ENCODE assay signal across 10 cellular contexts in the genomic region with DNA sequence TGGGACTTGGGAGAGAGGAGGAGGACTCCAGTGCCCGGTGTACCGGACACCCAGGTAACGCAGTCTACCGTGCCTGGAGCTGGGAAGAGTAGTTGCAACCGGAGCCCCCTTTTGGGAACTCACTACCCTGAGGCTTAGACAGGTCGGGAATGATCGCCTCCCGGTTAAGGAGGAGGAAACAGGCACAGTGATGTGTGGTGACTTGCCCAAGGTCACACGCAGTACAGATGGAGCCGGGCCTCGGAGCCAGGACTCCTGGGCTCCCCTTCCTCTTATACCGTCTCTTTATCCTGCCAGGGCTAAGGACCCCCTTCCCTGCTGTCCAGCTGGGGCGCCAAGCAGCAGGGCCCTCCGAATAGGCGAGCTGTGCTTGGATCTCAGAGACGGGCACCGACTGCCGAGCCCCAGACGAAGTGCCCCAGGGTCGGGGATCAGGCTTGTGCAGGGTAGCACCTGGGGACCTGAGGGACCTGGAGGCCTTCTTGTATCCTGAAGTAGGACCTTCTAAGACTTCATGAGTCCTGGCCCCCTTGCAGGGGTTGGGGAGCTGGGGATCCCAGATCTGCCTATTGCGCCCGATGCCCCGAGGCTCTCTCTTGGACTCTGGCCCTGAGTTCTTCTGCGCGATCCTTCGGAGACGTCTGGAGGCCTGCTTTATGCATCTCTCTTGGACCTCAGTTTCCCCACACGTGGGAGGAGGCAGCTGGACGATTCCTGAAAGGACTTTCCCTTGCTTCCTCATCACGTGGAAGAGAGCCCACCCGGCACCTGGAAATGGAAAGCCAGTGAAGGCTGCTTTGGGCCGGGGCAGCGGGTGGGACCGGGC. TPM values are rescaled to one million over a fixed set of nuclear protein-coding genes. Genes with fewer than 3 reads are reported as not detected.
DNase-seq lines count a peak whose midpoint lies in the region; ATAC-seq and TF ChIP-seq lines count a peak whose summit lies in the region.
"Had no signal": no experiment of that assay in that cellular context is flagged by ENCODE, and none has a peak within 500 bp of the region (broad histone marks: within the 10 kb centered on the region; RNA-seq: fewer than 3 reads in every experiment).

No MANE protein-coding gene starts in this region.

- peak overlapping the region; percentile 77 for H2AK5ac ChIP-seq in mesendoderm (ENCODE audit: low read length)

- TF ChIP-seq CTCF in ascending aorta (IDR thresholded peaks at IDR 0.05) = no peak
- no peak for TF ChIP-seq CTCF in upper lobe of left lung (IDR thresholded peaks at IDR 0.05)

- peaks cover 31% of the 10 kb centered on the region for H3K4me1 Mint-ChIP-seq in activated naive CD8-positive, alpha-beta T cell (ENCODE audit: low read depth)
- H3K4me1 Mint-ChIP-seq in activated naive CD8-positive, alpha-beta T cell treated with anti-CD3 and anti-CD28 coated beads for 36 hours = peaks cover 34% of the 10 kb centered on the region

- H3K9ac ChIP-seq in mesendoderm (ENCODE audit: low read length) = peak overlapping the region; percentile 97

- no peak for DNase-seq in activated naive CD8-positive, alpha-beta T cell treated with anti-CD3 and anti-CD28 coated beads for 36 hours
- no peak for DNase-seq in ascending aorta (ENCODE audit: low spot score in 2 of 2)
- no peak for DNase-seq in mesendoderm
- DNase-seq in upper lobe of left lung = peak in 1 of 2 donors; percentile 46
- no peak for DNase-seq in activated gamma-delta T cell treated with Interleukin-2 at 50 U/mL for 16 hours
- no peak for DNase-seq in EL
- DNase-seq: BE2C, nucleus accumbens had no signal

- H3K27me3 ChIP-seq in ascending aorta (peaks cover 15% of the 10 kb centered on the region), mesendoderm (ENCODE audit: insufficient read depth, low read length, poor library complexity) (peaks cover 53% of the 10 kb centered on the region), upper lobe of left lung (peaks cover 0 to 52% (median 35%) of the 10 kb centered on the region in 4 donors)

- H3K4me1 ChIP-seq in ascending aorta = peaks cover 13 to 35% of the 10 kb centered on the region in 2 donors
- H3K4me1 ChIP-seq in mesendoderm (ENCODE audit: control insufficient read depth, low read depth, low read length) = no peaks in the 10 kb centered on the region
- H3K4me1 ChIP-seq in upper lobe of left lung = peaks cover 38 to 59% (median 46%) of the 10 kb centered on the region in 4 donors
- H3K4me1 ChIP-seq: BE2C had no signal

- peak in 1 of 2 donors; percentile 5 for ATAC-seq in upper lobe of left lung (ENCODE audit: low FRiP score in 2 of 2)
- ATAC-seq in GM18867 (IDR thresholded peaks at IDR 0.05; ENCODE audit: unreplicated experiment) = no peak

- peak overlapping the region; percentile 47 to 66 for H3K4me3 ChIP-seq in ascending aorta
- H3K4me3 ChIP-seq in mesendoderm (ENCODE audit: low read length) = peak overlapping the region; percentile 43
- H3K4me3 ChIP-seq in upper lobe of left lung = peak overlapping the region in 3 of 4 donors; percentile 37 to 49 (median 48)

- no peak overlapping the region for H2BK120ac ChIP-seq in mesendoderm (ENCODE audit: low read depth, low read length)

- no peak overlapping the region for H2BK15ac ChIP-seq in mesendoderm (replicated peaks; ENCODE audit: low read depth)

- no peak for TF ChIP-seq POLR2A in upper lobe of left lung (IDR thresholded peaks at IDR 0.05)

- H3K27me3 Mint-ChIP-seq in activated naive CD8-positive, alpha-beta T cell = peaks cover 44% of the 10 kb centered on the region
- H3K27me3 Mint-ChIP-seq in activated naive CD8-positive, alpha-beta T cell treated with anti-CD3 and anti-CD28 coated beads for 36 hours = peaks cover 95% of the 10 kb centered on the region

- H3K36me3 ChIP-seq in ascending aorta (no peaks in the 10 kb centered on the region), mesendoderm (ENCODE audit: control insufficient read depth, insufficient read depth, low read length) (peaks cover 5% of the 10 kb centered on the region), upper lobe of left lung (no peaks in the 10 kb centered on the region)
- H3K36me3 ChIP-seq: BE2C had no signal

- no peak overlapping the region for H4K8ac ChIP-seq in mesendoderm (ENCODE audit: low read depth, low read length)

- H3K9me3 ChIP-seq in ascending aorta (no peaks in the 10 kb centered on the region), upper lobe of left lung (no peaks in the 10 kb centered on the region)
- H3K9me3 ChIP-seq: BE2C had no signal

- H3K4me2 ChIP-seq in mesendoderm (ENCODE audit: low read length) = peak overlapping the region; percentile 59

- no peak overlapping the region for H4K5ac ChIP-seq in mesendoderm (ENCODE audit: low read length)

- intact Hi-C loops in ascending aorta (cut with DNase I) = no loop called here

- no peak overlapping the region for H3K23ac ChIP-seq in mesendoderm (ENCODE audit: low read length)

- H3K27ac ChIP-seq in ascending aorta (no peak overlapping the region), mesendoderm (ENCODE audit: low read depth, low read length) (no peak overlapping the region), upper lobe of left lung (no peak overlapping the region)

- peak overlapping the region; percentile 98 for H3K56ac ChIP-seq in mesendoderm (ENCODE audit: low read length)

- no peak overlapping the region for H3K27ac Mint-ChIP-seq in activated naive CD8-positive, alpha-beta T cell
- H3K27ac Mint-ChIP-seq in activated naive CD8-positive, alpha-beta T cell treated with anti-CD3 and anti-CD28 coated beads for 36 hours = no peak overlapping the region

- H3K79me2 ChIP-seq in mesendoderm (ENCODE audit: control insufficient read depth, insufficient read depth, low read length) = peaks cover 15% of the 10 kb centered on the region

- no CpG with 5 or more reads among the region's 34 CpGs for WGBS in mesendoderm (ENCODE audit: extremely low coverage, insufficient coverage, low lambda C conversion rate)
- 5 to 8% methylated on average over 20 to 33 of the region's 34 CpGs for WGBS in upper lobe of left lung, 2 donors

- no peak overlapping the region for H3K18ac ChIP-seq in mesendoderm (ENCODE audit: low read length)

- no peaks in the 10 kb centered on the region for H3K9me3 Mint-ChIP-seq in activated naive CD8-positive, alpha-beta T cell (ENCODE audit: low read depth)
- H3K9me3 Mint-ChIP-seq in activated naive CD8-positive, alpha-beta T cell treated with anti-CD3 and anti-CD28 coated beads for 36 hours = no peaks in the 10 kb centered on the region

- TF ChIP-seq EP300 in upper lobe of left lung (IDR thresholded peaks at IDR 0.05) = no peak

- no peaks in the 10 kb centered on the region for H3K36me3 Mint-ChIP-seq in activated naive CD8-positive, alpha-beta T cell
- no peaks in the 10 kb centered on the region for H3K36me3 Mint-ChIP-seq in activated naive CD8-positive, alpha-beta T cell treated with anti-CD3 and anti-CD28 coated beads for 36 hours

- H2BK5ac ChIP-seq in mesendoderm (ENCODE audit: low read length) = peak overlapping the region; percentile 52

- peak overlapping the region; percentile 26 for H3K4ac ChIP-seq in mesendoderm (ENCODE audit: low read depth, low read length)

- peaks cover 3% of the 10 kb centered on the region for H3K79me1 ChIP-seq in mesendoderm (ENCODE audit: low read length)

- H3K4me3 Mint-ChIP-seq in activated naive CD8-positive, alpha-beta T cell = peak overlapping the region; percentile 52
- H3K4me3 Mint-ChIP-seq in activated naive CD8-positive, alpha-beta T cell treated with anti-CD3 and anti-CD28 coated beads for 36 hours = no peak overlapping the region

RNA-seq across cellular contexts. Expression of a gene that starts 0.8 kb away (rescaled TPM):
- total RNA-seq in activated naive CD8-positive, alpha-beta T cell treated with anti-CD3 and anti-CD28 coated beads for 36 hours = not detected
- total RNA-seq in ascending aorta = not detected
- 49.3 TPM for polyA plus RNA-seq in mesendoderm (2013, experiment 1 of 2)
- polyA plus RNA-seq in mesendoderm (2013, experiment 2 of 2) = 50.0 TPM
- not detected for total RNA-seq in upper lobe of left lung

RNA-seq across cellular contexts. Expression of a gene that starts 12.3 kb away (rescaled TPM):
- total RNA-seq in activated naive CD8-positive, alpha-beta T cell treated with anti-CD3 and anti-CD28 coated beads for 36 hours = not detected
- not detected for total RNA-seq in ascending aorta
- 0.10 TPM for polyA plus RNA-seq in mesendoderm (2013, experiment 1 of 2)
- polyA plus RNA-seq in mesendoderm (2013, experiment 2 of 2) = 0.08 TPM
- total RNA-seq in upper lobe of left lung = under 1 TPM in 5 of 6 donors, not detected in 1; 0.22 to 0.46 (median 0.37) TPM
